ENCODE assay signal across 1 cellular context in genomic region chr22:38753894-38754246, GRCh38.
TF ChIP-seq lines count a peak whose summit lies in the region.

No MANE protein-coding gene starts in this region.

TF ChIP-seq in HepG2, 621 proteins besides CTCF, POLR2A, EP300 and RAD21 (continued from another document and continues in another):
- no peak for TF ChIP-seq ZNF710 (CRISPR knock-in tag; IDR thresholded peaks at IDR 0.05; ENCODE audit: borderline replicate concordance)
- peak; percentile 67 for TF ChIP-seq PHF21A (CRISPR knock-in tag; IDR thresholded peaks at IDR 0.05)
- no peak for TF ChIP-seq ZNF878 (CRISPR knock-in tag; IDR thresholded peaks at IDR 0.05)
- TF ChIP-seq FOXJ3 (CRISPR knock-in tag; IDR thresholded peaks at IDR 0.05; ENCODE audit: borderline replicate concordance), result no peak
- no peak for TF ChIP-seq ZNF615 (CRISPR knock-in tag; IDR thresholded peaks at IDR 0.05; ENCODE audit: borderline replicate concordance)
- TF ChIP-seq ZSCAN20 (CRISPR knock-in tag; IDR thresholded peaks at IDR 0.05; ENCODE audit: borderline replicate concordance), result no peak
- no peak; the same call in 1 of the 2 replicates for TF ChIP-seq DMAP1 (CRISPR knock-in tag; IDR thresholded peaks at IDR 0.05)
- no peak for TF ChIP-seq NCOA1 (CRISPR knock-in tag; IDR thresholded peaks at IDR 0.05)
- TF ChIP-seq ZNF44 (CRISPR knock-in tag; IDR thresholded peaks at IDR 0.05), result no peak
- no peak for TF ChIP-seq ARNT (IDR thresholded peaks at IDR 0.05)
- no peak for TF ChIP-seq NPAS2 (CRISPR knock-in tag; IDR thresholded peaks at IDR 0.05; ENCODE audit: borderline replicate concordance)
- no peak for TF ChIP-seq IKZF4 (CRISPR knock-in tag; IDR thresholded peaks at IDR 0.05; ENCODE audit: borderline replicate concordance, low read depth, not compliant biosample characterization)
- peak; percentile 84 for TF ChIP-seq PAXIP1 (CRISPR knock-in tag; conservative IDR thresholded peaks at IDR 0.05)
- no peak for TF ChIP-seq SSRP1 (CRISPR knock-in tag; IDR thresholded peaks at IDR 0.05)
- TF ChIP-seq ZBTB37 (CRISPR knock-in tag; IDR thresholded peaks at IDR 0.05), result no peak
- peak; percentile 43; the same call in 1 of the 2 replicates for TF ChIP-seq CEBPG (CRISPR knock-in tag; IDR thresholded peaks at IDR 0.05)
- TF ChIP-seq ZC3H13 (CRISPR knock-in tag; IDR thresholded peaks at IDR 0.05), result 0 out of 2 replicates have a peak, but pooled peaks have one; percentile 44
- no peak for TF ChIP-seq ZIK1 (CRISPR knock-in tag; IDR thresholded peaks at IDR 0.05; ENCODE audit: borderline replicate concordance, low read depth)
- no peak for TF ChIP-seq FOSL1 (CRISPR knock-in tag; IDR thresholded peaks at IDR 0.05; ENCODE audit: borderline replicate concordance)
- TF ChIP-seq ZNF276 (CRISPR knock-in tag; IDR thresholded peaks at IDR 0.05; ENCODE audit: low read depth), result no peak
- no peak for TF ChIP-seq MIER2 (CRISPR knock-in tag; IDR thresholded peaks at IDR 0.05)
- TF ChIP-seq ZNF337 (CRISPR knock-in tag; IDR thresholded peaks at IDR 0.05; ENCODE audit: borderline replicate concordance, low read depth), result no peak
- no peak for TF ChIP-seq ZNF609 (CRISPR knock-in tag; IDR thresholded peaks at IDR 0.05; ENCODE audit: borderline replicate concordance)
- TF ChIP-seq ZNF569 (CRISPR knock-in tag; IDR thresholded peaks at IDR 0.05; ENCODE audit: borderline replicate concordance), result no peak
- TF ChIP-seq ISX (CRISPR knock-in tag; conservative IDR thresholded peaks at IDR 0.05), result no peak
- TF ChIP-seq ZNF343 (CRISPR knock-in tag; IDR thresholded peaks at IDR 0.05), result no peak
- no peak for TF ChIP-seq ZNF670 (CRISPR knock-in tag; IDR thresholded peaks at IDR 0.05; ENCODE audit: borderline replicate concordance)
- TF ChIP-seq ZNF24 (IDR thresholded peaks at IDR 0.05), result no peak
- TF ChIP-seq ATF4 (CRISPR knock-in tag; IDR thresholded peaks at IDR 0.05), result no peak
- TF ChIP-seq SCMH1 (CRISPR knock-in tag; IDR thresholded peaks at IDR 0.05; ENCODE audit: borderline replicate concordance), result no peak
- no peak for TF ChIP-seq PCBP1 (IDR thresholded peaks at IDR 0.05; ENCODE audit: borderline replicate concordance, low read depth, low read length)
- no peak for TF ChIP-seq MYPOP (CRISPR knock-in tag; IDR thresholded peaks at IDR 0.05)
- no peak for TF ChIP-seq TRIM24 (CRISPR knock-in tag; IDR thresholded peaks at IDR 0.05)
- no peak for TF ChIP-seq ZNF460 (CRISPR knock-in tag; IDR thresholded peaks at IDR 0.05; ENCODE audit: borderline replicate concordance)
- TF ChIP-seq AKNA (CRISPR knock-in tag; IDR thresholded peaks at IDR 0.05; ENCODE audit: borderline replicate concordance), result no peak
- TF ChIP-seq BRF2 (CRISPR knock-in tag; IDR thresholded peaks at IDR 0.05), result no peak
- TF ChIP-seq MED1 (CRISPR knock-in tag; IDR thresholded peaks at IDR 0.05), result peak; percentile 46
- no peak for TF ChIP-seq DPF2 (CRISPR knock-in tag; IDR thresholded peaks at IDR 0.05; ENCODE audit: borderline replicate concordance, low read depth)
- no peak for TF ChIP-seq ZFP62 (CRISPR knock-in tag; IDR thresholded peaks at IDR 0.05)
